ENCODE assay signal across 8 cellular contexts in the genomic region with DNA sequence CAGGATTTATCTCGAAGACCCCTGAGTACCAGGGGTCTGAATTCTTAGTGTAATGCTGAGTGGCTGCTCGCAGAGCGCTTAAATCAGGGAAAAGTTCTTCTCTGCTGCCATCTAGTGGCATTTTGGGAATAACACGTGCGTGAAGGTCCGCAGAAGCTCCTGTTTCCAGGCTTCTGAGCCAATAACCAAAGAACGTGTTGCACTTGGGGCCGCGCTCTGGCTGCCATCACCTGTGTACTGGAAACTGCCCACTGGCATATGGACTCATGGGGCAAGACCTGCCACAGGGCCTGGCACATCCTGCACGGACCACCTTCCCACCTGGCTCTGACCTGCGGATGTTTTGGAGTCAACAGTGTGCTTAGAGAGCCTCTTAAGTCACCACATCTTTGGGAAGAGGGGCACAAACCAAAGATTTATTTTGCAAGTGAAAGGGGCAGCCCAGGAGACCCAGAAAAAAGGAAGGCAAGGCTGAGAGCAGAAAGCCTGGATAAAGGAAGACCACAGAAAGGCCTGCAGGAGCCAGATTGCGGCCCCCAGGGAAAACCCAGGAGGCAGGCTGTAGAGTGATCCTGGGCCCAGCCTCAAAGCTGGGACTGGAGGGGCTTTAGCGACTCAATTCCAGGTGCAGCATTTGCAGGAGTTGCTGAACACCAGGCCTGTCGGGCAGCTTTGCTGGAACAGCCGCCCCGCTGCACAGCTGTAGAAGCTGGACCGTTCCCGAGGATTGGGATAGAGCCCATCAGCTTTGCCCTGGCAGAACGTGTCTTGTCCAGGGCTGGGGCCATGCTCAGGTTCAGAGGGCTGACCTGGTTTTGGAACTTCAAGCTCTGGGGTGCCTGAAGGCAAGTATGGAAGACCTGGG. TPM values are rescaled to one million over a fixed set of nuclear protein-coding genes. Genes with fewer than 3 reads are reported as not detected.
DNase-seq lines count a peak whose midpoint lies in the region; ATAC-seq and TF ChIP-seq lines count a peak whose summit lies in the region.

No MANE protein-coding gene starts in this region.

- POLR2A ChIA-PET in GM10248 (lab: Yijun Ruan, JAX) = no interaction called here

- no peaks in the 10 kb centered on the region for H3K27me3 ChIP-seq in right cardiac atrium (ENCODE audit: control insufficient read depth, insufficient read depth)

- WGBS in right cardiac atrium = 34% methylated on average over 19 of the region's 19 CpGs

- H3K4me3 ChIP-seq in right cardiac atrium (ENCODE audit: low read length) = no peak overlapping the region

- DNase-seq in GM10248 (ENCODE audit: extremely low spot score) (peak; percentile 77), NCI-H1436 treated with DMSO at 0.1 percent for 48 hours (lab: John Stamatoyannopoulos, UW) (peak; percentile 61), T follicular helper cell (ENCODE audit: low read depth) (peak; percentile 21), amygdala (lab: John Stamatoyannopoulos, UW) (peak in 41 of 56 donors; percentile 9 to 76 (median 35)), right cardiac atrium (peak in 2 of 3 donors; percentile 25 to 64), sciatic nerve (ENCODE audit: low spot score) (peak; percentile 75)

- H3K4me1 ChIP-seq in right cardiac atrium (ENCODE audit: control insufficient read depth, insufficient read depth, low read length) = no peaks in the 10 kb centered on the region

- no peaks in the 10 kb centered on the region for H3K9me3 ChIP-seq in right cardiac atrium (ENCODE audit: control insufficient read depth, low read length)

- CTCF ChIA-PET in GM10248 (lab: Yijun Ruan, JAX) = interaction anchor here (0.8 to 7.2 kb wide), 40 partner anchors 8 to 436 kb away, joined by 3 to 174 read pairs (median 6); a partner anchor contains a TSS

- ATAC-seq in right cardiac atrium (peak; percentile 58 to 76), sciatic nerve (peak; percentile 86), HG02678 (IDR thresholded peaks at IDR 0.05; ENCODE audit: unreplicated experiment) (no peak), GM18861 (IDR thresholded peaks at IDR 0.05; ENCODE audit: unreplicated experiment) (no peak)

- H3K27ac ChIP-seq in right cardiac atrium (ENCODE audit: low read length) = no peak overlapping the region

- intact Hi-C loops in right cardiac atrium (cut with DNase I) (loop anchor here (2.0 to 5.0 kb wide), 4 partner anchors 99 to 178 kb away; no protein-coding TSS in a partner anchor), sciatic nerve (cut with DNase I) (loop anchor here (5.0 kb wide), 1 partner anchor 99 kb away; no protein-coding TSS in a partner anchor)

- peak; percentile 83 for TF ChIP-seq CTCF in GM10248 (IDR thresholded peaks at IDR 0.05; ENCODE audit: control extremely low read depth, extremely low read depth, low read depth, missing control alignments)

RNA-seq across cellular contexts. Expression of a gene that starts 13.0 kb away (rescaled TPM):
- total RNA-seq in right cardiac atrium = under 1 TPM in 3 of 4 donors, not detected in 1; 0.25 to 0.64 (median 0.32) TPM
- polyA plus RNA-seq in right cardiac atrium = 0.09 TPM
- 0.22 TPM for total RNA-seq in sciatic nerve

RNA-seq across cellular contexts. Expression of a gene that starts 30.0 kb away (rescaled TPM):
- total RNA-seq in right cardiac atrium (1 to 10 TPM in 3 of 4 donors, not detected in 1; 1.1 to 2.0 (median 1.3) TPM), sciatic nerve (37.0 TPM)
- 4.9 TPM for polyA plus RNA-seq in right cardiac atrium

RNA-seq across cellular contexts. Expression of a gene that starts 40.9 kb away (rescaled TPM):
- total RNA-seq in right cardiac atrium (not detected), sciatic nerve (not detected)
- 0.07 TPM for polyA plus RNA-seq in right cardiac atrium

Comparison
In these comparisons a context has a peak if more than half of its experiments do, and no peak if none do; other contexts are left out.
1. DNase-seq: peak in every context shown above with its lines; median percentile 77 in GM10248; 75 in sciatic nerve; 61 in NCI-H1436 treated with DMSO at 0.1 percent for 48 hours; 44 in right cardiac atrium; 35 in amygdala; 21 in T follicular helper cell.
2. ATAC-seq: peak in right cardiac atrium (2 of 2) and sciatic nerve (single experiment); none in HG02678 (single experiment) and GM18861 (single experiment).
3. RNA of a gene that starts 30.0 kb away (total RNA-seq): 37.0 TPM in sciatic nerve (single experiment); 1.1 to 2.0 TPM in right cardiac atrium; every median in the first group is over 10 times any median in the second.